ENCODE assay signal across 8 cellular contexts in genomic region chr16:89560413-89561194, GRCh38. TPM values are rescaled to one million over a fixed set of nuclear protein-coding genes. Genes with fewer than 3 reads are reported as not detected.
DNase-seq lines count a peak whose midpoint lies in the region; ATAC-seq and TF ChIP-seq lines count a peak whose summit lies in the region.

Gene RPL13 (plus strand): TSS chr16:89560682. CDS start chr16:89560960, 278 bp downstream.

- H3K9me3 ChIP-seq in SK-N-MC (ENCODE audit: low read depth, low read length) = no peaks in the 10 kb centered on the region
- H3K9me3 ChIP-seq in gastroesophageal sphincter = no peaks in the 10 kb centered on the region
- no peaks in the 10 kb centered on the region for H3K9me3 ChIP-seq in neutrophil

- H3K9me3 Mint-ChIP-seq in activated naive CD4-positive, alpha-beta T cell treated with anti-CD3 and anti-CD28 coated beads, Interleukin-2, amount 10 ng/mL, durations not matched to agents 7 days and 5 days = no peaks in the 10 kb centered on the region

- TF ChIP-seq POLR2A in gastroesophageal sphincter (IDR thresholded peaks at IDR 0.05) = peak; percentile 97 to 99

- peak; percentile 99 for DNase-seq in GM03348 (ENCODE audit: low spot score)
- DNase-seq in HFF-Myc (ENCODE audit: extremely low read depth, low read depth) = peak; percentile 75
- DNase-seq in NCI-H1048 (lab: John Stamatoyannopoulos, UW) = peak; percentile 44
- peak; percentile 14 for DNase-seq in SK-N-MC (ENCODE audit: low read depth, low spot score)
- peak; percentile 96 for DNase-seq in activated naive CD4-positive, alpha-beta T cell treated with anti-CD3 and anti-CD28 coated beads, Interleukin-2, amount 10 ng/mL, durations not matched to agents 7 days and 5 days

- H3K4me1 ChIP-seq in gastroesophageal sphincter = peaks cover 0 to 76% (median 23%) of the 10 kb centered on the region in 3 donors
- H3K4me1 ChIP-seq in neutrophil (ENCODE audit: control insufficient read depth in 1 of 2, insufficient read depth in 1 of 2, low read depth in 1 of 2, low read length in 1 of 2) = peaks cover 32 to 47% of the 10 kb centered on the region in 2 experiments

- H3K27ac ChIP-seq in SK-N-MC = peak within 1 kb of the TSS; percentile 93
- H3K27ac ChIP-seq in gastroesophageal sphincter = peak within 1 kb of the TSS; percentile 91 to 97 (median 95)
- H3K27ac ChIP-seq in neutrophil = peak within 1 kb of the TSS; percentile 91

- peaks cover 47% of the 10 kb centered on the region for H3K36me3 Mint-ChIP-seq in activated naive CD4-positive, alpha-beta T cell treated with anti-CD3 and anti-CD28 coated beads, Interleukin-2, amount 10 ng/mL, durations not matched to agents 7 days and 5 days

- no peak for TF ChIP-seq CTCF in HFF-Myc (IDR thresholded peaks at IDR 0.05; ENCODE audit: low read depth, low read length, missing control alignments)
- peak in 2 of 4 experiments; percentile 4 to 35 for TF ChIP-seq CTCF in gastroesophageal sphincter (IDR thresholded peaks at IDR 0.05)
- peak; percentile 52 for TF ChIP-seq CTCF in neutrophil (IDR thresholded peaks at IDR 0.05)
- no peak for TF ChIP-seq CTCF in subcutaneous adipose tissue (IDR thresholded peaks at IDR 0.05; ENCODE audit: low read depth)

- ATAC-seq in gastroesophageal sphincter = peak; percentile 98

- H3K4me3 ChIP-seq in HFF-Myc (replicated peaks; ENCODE audit: low read depth, low read length) (peak within 1 kb of the TSS; percentile 98), SK-N-MC (peak within 1 kb of the TSS; percentile 86), gastroesophageal sphincter (peak within 1 kb of the TSS; percentile 47 to 69), neutrophil (ENCODE audit: low read depth in 1 of 2, low read length in 1 of 2) (peak within 1 kb of the TSS; percentile 91 to 97)

- CTCF ChIA-PET in activated naive CD4-positive, alpha-beta T cell treated with anti-CD3 and anti-CD28 coated beads, Interleukin-2, amount 10 ng/mL, durations not matched to agents 7 days and 5 days (lab: Charles Lee) = no interaction called here

- H3K4me1 Mint-ChIP-seq in activated naive CD4-positive, alpha-beta T cell treated with anti-CD3 and anti-CD28 coated beads, Interleukin-2, amount 10 ng/mL, durations not matched to agents 7 days and 5 days = peaks cover 54% of the 10 kb centered on the region

- H3K9ac ChIP-seq in SK-N-MC (ENCODE audit: insufficient read length) = peak within 1 kb of the TSS; percentile 97

- H3K36me3 ChIP-seq in SK-N-MC (ENCODE audit: insufficient read depth, low read length) (peaks cover 37% of the 10 kb centered on the region), gastroesophageal sphincter (peaks cover 0 to 64% of the 10 kb centered on the region in 2 donors), neutrophil (peaks cover 43% of the 10 kb centered on the region)

- H3K27me3 Mint-ChIP-seq in activated naive CD4-positive, alpha-beta T cell treated with anti-CD3 and anti-CD28 coated beads, Interleukin-2, amount 10 ng/mL, durations not matched to agents 7 days and 5 days = no peaks in the 10 kb centered on the region

- no peaks in the 10 kb centered on the region for H3K27me3 ChIP-seq in gastroesophageal sphincter
- peaks cover 7% of the 10 kb centered on the region for H3K27me3 ChIP-seq in neutrophil

- peak within 1 kb of the TSS; percentile 100 for H3K27ac Mint-ChIP-seq in activated naive CD4-positive, alpha-beta T cell treated with anti-CD3 and anti-CD28 coated beads, Interleukin-2, amount 10 ng/mL, durations not matched to agents 7 days and 5 days

- peak within 1 kb of the TSS; percentile 98 for H3K4me3 Mint-ChIP-seq in activated naive CD4-positive, alpha-beta T cell treated with anti-CD3 and anti-CD28 coated beads, Interleukin-2, amount 10 ng/mL, durations not matched to agents 7 days and 5 days

- WGBS in gastroesophageal sphincter (ENCODE audit: low coverage in 1 of 2), 2 donors = 2% methylated on average over 10 of the region's 88 CpGs; no CpG with 5 or more reads in 1 of the 2 donors

- no peak for TF ChIP-seq EP300 in gastroesophageal sphincter (IDR thresholded peaks at IDR 0.05)

RNA-seq across cellular contexts. Expression of gene RPL13, which starts in this region (rescaled TPM):
- total RNA-seq in gastroesophageal sphincter (1,000 to 10,000 TPM; 2,888 to 7,342 (median 4,676) TPM), subcutaneous adipose tissue (1,000 to 10,000 TPM; 2,408 to 5,801 (median 4,379) TPM)

Comparison
In these comparisons a context has a peak if more than half of its experiments do, and no peak if none do; other contexts are left out.
1. Peak in every context shown above with its lines: DNase-seq, ATAC-seq, H3K4me3 ChIP-seq and H3K27ac ChIP-seq.
2. DNase-seq: peak in every context shown above with its lines; median percentile 99 in GM03348; 96 in activated naive CD4-positive, alpha-beta T cell treated with anti-CD3 and anti-CD28 coated beads, Interleukin-2, amount 10 ng/mL, durations not matched to agents 7 days and 5 days; 75 in HFF-Myc; 44 in NCI-H1048; 14 in SK-N-MC.